In the genomic region with DNA sequence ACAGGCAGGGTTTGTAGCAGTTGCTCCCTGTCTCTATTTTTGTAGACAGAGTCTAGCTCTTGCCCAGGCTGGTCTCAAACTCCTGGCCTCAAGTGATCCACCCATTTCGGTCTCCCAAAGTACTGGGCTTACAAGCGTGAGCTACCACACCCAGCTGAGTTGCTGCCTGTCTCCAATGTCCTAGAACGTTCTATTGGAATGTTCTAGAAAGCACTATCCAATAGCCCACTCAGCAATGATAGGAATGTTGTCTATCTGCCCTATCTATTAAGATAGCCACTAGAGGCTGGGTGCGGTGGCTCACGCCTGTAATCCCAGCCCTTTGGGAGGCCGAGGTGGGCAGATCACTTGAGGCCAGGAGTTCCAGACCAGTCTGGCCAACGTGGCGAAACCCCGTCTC, we compare ENCODE assay signal across 7 cellular contexts. TPM values are rescaled to one million over a fixed set of nuclear protein-coding genes. Genes with fewer than 3 reads are reported as not detected.
A peak's percentile ranks its signal among the peaks of the same experiment; 100 is the strongest.
DNase-seq lines count a peak whose midpoint lies in the region; ATAC-seq, FAIRE-seq and TF ChIP-seq lines count a peak whose summit lies in the region.
"Not testable (repeated sequence)": the region's sequence is repeated elsewhere in the genome, so short reads cannot be mapped to it uniquely, and the experiment has no call there.

No MANE protein-coding gene starts in this region.

- not testable (repeated sequence) for TF ChIP-seq RAD21 in H1 (IDR thresholded peaks at IDR 0.05 in 1 of 2, conservative IDR thresholded peaks at IDR 0.05 in 1 of 2; ENCODE audit: low read depth in 2 of 2, low read length in 2 of 2)

- not testable (repeated sequence) for TF ChIP-seq CTCF in RWPE1 (conservative IDR thresholded peaks at IDR 0.05; ENCODE audit: low read depth); astrocyte (IDR thresholded peaks at IDR 0.05; ENCODE audit: insufficient read depth, low read depth, low read length); H1 (IDR thresholded peaks at IDR 0.05; ENCODE audit: control extremely low read depth in 1 of 3, insufficient read depth in 1 of 3, low read depth in 1 of 3, low read length in 3 of 3); lower lobe of right lung (IDR thresholded peaks at IDR 0.05); osteoblast (IDR thresholded peaks at IDR 0.05; ENCODE audit: extremely low read depth, low read depth, low read length); upper lobe of right lung (IDR thresholded peaks at IDR 0.05)

- H3K4me1 Mint-ChIP-seq in astrocyte (ENCODE audit: low read depth, unreplicated experiment), result not testable (repeated sequence)

- FAIRE-seq in astrocyte (lab: Jason Lieb, UNC); H1 (lab: Jason Lieb, UNC): not testable (repeated sequence)

- H3K23ac ChIP-seq in H1 (ENCODE audit: insufficient read length), result not testable (repeated sequence)

- not testable (repeated sequence) for H2BK120ac ChIP-seq in H1 (replicated peaks; ENCODE audit: low read depth, low read length)

- DNase-seq in ELF-1 (ENCODE audit: low read depth, low spot score) (peak; percentile 45), osteoblast (ENCODE audit: insufficient read length, low spot score, missing footprints) (peak; percentile 26)
- DNase-seq in RWPE1 (ENCODE audit: low spot score); astrocyte (ENCODE audit: low read depth); H1 (ENCODE audit: low read depth in 1 of 2, low spot score in 2 of 2); lower lobe of right lung; upper lobe of right lung: not testable (repeated sequence)

- H3K27me3 Mint-ChIP-seq in astrocyte (ENCODE audit: low read depth, unreplicated experiment), result not testable (repeated sequence)

- H3K4me3 ChIP-seq in astrocyte (ENCODE audit: insufficient read depth, low read depth, low read length); H1 (ENCODE audit: extremely low read depth in 1 of 4, insufficient read depth in 2 of 4, low read depth in 3 of 4, low read length in 4 of 4); lower lobe of right lung; osteoblast (ENCODE audit: insufficient read depth, low read length); upper lobe of right lung: not testable (repeated sequence)

- intact Hi-C loops in lower lobe of right lung (cut with DNase I); upper lobe of right lung (cut with DNase I): not testable (repeated sequence)

- not testable (repeated sequence) for H2BK15ac ChIP-seq in H1 (ENCODE audit: low read length)

- not testable (repeated sequence) for H3K14ac ChIP-seq in H1 (ENCODE audit: insufficient read length)

- H3K4me2 ChIP-seq in astrocyte (ENCODE audit: low read length); H1 (ENCODE audit: insufficient read depth in 1 of 2, low read depth in 2 of 2, low read length in 2 of 2); osteoblast (ENCODE audit: insufficient read depth, low read length): not testable (repeated sequence)

- H4K8ac ChIP-seq in H1 (ENCODE audit: extremely low read depth, insufficient read depth, low read length), result not testable (repeated sequence)

- peaks cover 10% of the 10 kb centered on the region for H3K36me3 Mint-ChIP-seq in astrocyte (ENCODE audit: low read depth, unreplicated experiment)

- not testable (repeated sequence) for H4K91ac ChIP-seq in H1 (replicated peaks; ENCODE audit: insufficient read length, low read length)

- not testable (repeated sequence) for H3K9me3 Mint-ChIP-seq in astrocyte (ENCODE audit: unreplicated experiment)

- not testable (repeated sequence) for H3K56ac ChIP-seq in H1 (replicated peaks; ENCODE audit: insufficient read length, low read depth, low read length)

- ATAC-seq in lower lobe of right lung (peak in 1 of 2 donors; percentile 5), upper lobe of right lung (peak; percentile 11)

- not testable (repeated sequence) for H3K23me2 ChIP-seq in H1 (ENCODE audit: low read depth, low read length)

- H4K5ac ChIP-seq in H1 (ENCODE audit: insufficient read length, low read depth, low read length), result not testable (repeated sequence)

- H3K36me3 ChIP-seq in astrocyte (ENCODE audit: insufficient read depth, low read length); H1 (ENCODE audit: control insufficient read depth in 2 of 4, insufficient read depth in 4 of 4, low read length in 3 of 4); osteoblast (ENCODE audit: insufficient read depth, low read length); upper lobe of right lung: not testable (repeated sequence)
- H3K36me3 ChIP-seq in lower lobe of right lung, result peaks cover 18% of the 10 kb centered on the region

- TF ChIP-seq EP300 in H1 (IDR thresholded peaks at IDR 0.05; ENCODE audit: borderline replicate concordance in 1 of 2, low read depth in 2 of 2, low read length in 2 of 2), result not testable (repeated sequence)

- CTCF ChIA-PET in RWPE1 (lab: Yijun Ruan, JAX), result not testable (repeated sequence)
- CTCF ChIA-PET in H1 (lab: Charles Lee; ENCODE audit: partially characterized antibody), result interaction anchor here (0.9 to 1.7 kb wide), 2 partner anchors 22 to 39 kb away, joined by 3 to 5 read pairs; no protein-coding TSS in a partner anchor

- POLR2A ChIA-PET in RWPE1 (lab: Yijun Ruan, JAX; ENCODE audit: low non-redundant PET), result not testable (repeated sequence)
- POLR2A ChIA-PET in H1 (lab: Charles Lee; ENCODE audit: partially characterized antibody), result interaction anchor here (0.9 to 50.7 kb wide), 6 partner anchors 8 to 137 kb away, joined by 3 to 840 read pairs (median 9); a partner anchor contains a TSS

- H3K9me3 ChIP-seq in astrocyte (ENCODE audit: insufficient read depth, low read depth, low read length); H1 (ENCODE audit: insufficient read depth in 2 of 2, low read depth in 1 of 2, low read length in 1 of 2); lower lobe of right lung; osteoblast (ENCODE audit: low read depth, low read length); upper lobe of right lung: not testable (repeated sequence)

- 84% methylated on average over 9 of the region's 9 CpGs; no CpG with 5 or more reads in 1 of the 2 experiments for WGBS in H1 (ENCODE audit: extremely low coverage in 1 of 2, insufficient coverage in 1 of 2, insufficient read length in 1 of 2, insufficient replicate concordance in 2 of 2, low coverage in 1 of 2, low lambda C conversion rate in 2 of 2, missing lambda C conversion rate in 1 of 2), 2 experiments

- H3K9ac ChIP-seq in astrocyte (ENCODE audit: low read length); H1 (replicated peaks in 1 of 4; ENCODE audit: extremely low read depth in 1 of 4, low read depth in 3 of 4, low read length in 3 of 4): not testable (repeated sequence)

- H3K27ac Mint-ChIP-seq in astrocyte (ENCODE audit: unreplicated experiment), result peak overlapping the region; percentile 77

- H2BK5ac ChIP-seq in H1 (ENCODE audit: low read depth, low read length), result not testable (repeated sequence)

- not testable (repeated sequence) for H3K27me3 ChIP-seq in astrocyte (ENCODE audit: insufficient read depth, low read length); H1 (replicated peaks in 1 of 4; ENCODE audit: control insufficient read depth in 3 of 4, extremely low read depth in 1 of 4, insufficient read depth in 3 of 4, low read length in 3 of 4); lower lobe of right lung (ENCODE audit: low read depth); osteoblast (ENCODE audit: insufficient read depth, low read length); upper lobe of right lung

- H3K79me2 ChIP-seq in astrocyte (ENCODE audit: insufficient read depth, low read length); H1 (ENCODE audit: control insufficient read depth in 1 of 2, insufficient read depth in 2 of 2, low read length in 2 of 2); osteoblast (ENCODE audit: insufficient read depth, low read length): not testable (repeated sequence)

- H3K18ac ChIP-seq in H1 (ENCODE audit: extremely low read depth, low read length), result not testable (repeated sequence)

- not testable (repeated sequence) for H2BK20ac ChIP-seq in H1 (ENCODE audit: low read length)

- 0 out of 2 replicates have a peak overlapping the region, but pooled peaks have one; percentile 78 for H2AK5ac ChIP-seq in H1 (ENCODE audit: low read depth, low read length)

- not testable (repeated sequence) for H2AFZ ChIP-seq in astrocyte (ENCODE audit: low read depth, low read length); H1 (ENCODE audit: low read length); osteoblast (ENCODE audit: low read length)

- H3K4me3 Mint-ChIP-seq in astrocyte (ENCODE audit: unreplicated experiment), result not testable (repeated sequence)

- H3K79me1 ChIP-seq in H1 (ENCODE audit: low read depth, low read length), result not testable (repeated sequence)

- H3K4ac ChIP-seq in H1 (replicated peaks; ENCODE audit: insufficient read length, low read depth, low read length), result not testable (repeated sequence)

- peak overlapping the region; percentile 100 for H3K27ac ChIP-seq in RWPE1
- H3K27ac ChIP-seq in astrocyte (ENCODE audit: low read depth, low read length); H1 (ENCODE audit: low read depth, low read length); osteoblast (ENCODE audit: low read depth, low read length): not testable (repeated sequence)
- H3K27ac ChIP-seq in lower lobe of right lung, result peak overlapping the region; percentile 8
- peak overlapping the region; percentile 47 for H3K27ac ChIP-seq in upper lobe of right lung

- not testable (repeated sequence) for H4K20me1 ChIP-seq in astrocyte (ENCODE audit: insufficient read depth, low read length); H1 (replicated peaks in 1 of 2; ENCODE audit: control insufficient read depth in 1 of 2, insufficient read depth in 2 of 2, low read length in 2 of 2); osteoblast (ENCODE audit: insufficient read depth, low read length)

- H3K4me1 ChIP-seq in astrocyte (ENCODE audit: insufficient read depth, low read length), result peaks cover 16% of the 10 kb centered on the region
- peaks cover 0 to 20% (median 5%) of the 10 kb centered on the region in 4 experiments; a peak in 6 of 7 replicates for H3K4me1 ChIP-seq in H1 (replicated peaks in 1 of 4; ENCODE audit: control insufficient read depth in 3 of 4, insufficient read depth in 4 of 4, low read length in 3 of 4)
- peaks cover 29% of the 10 kb centered on the region for H3K4me1 ChIP-seq in lower lobe of right lung
- not testable (repeated sequence) for H3K4me1 ChIP-seq in osteoblast (ENCODE audit: insufficient read depth, low read length); upper lobe of right lung

- not testable (repeated sequence) for TF ChIP-seq POLR2A in H1 (IDR thresholded peaks at IDR 0.05; ENCODE audit: control extremely low read depth in 1 of 2, low read depth in 2 of 2, low read length in 2 of 2)

- H2BK12ac ChIP-seq in H1 (ENCODE audit: low read depth, low read length), result not testable (repeated sequence)

RNA-seq across cellular contexts. Expression of a gene that starts 6.7 kb away (rescaled TPM):
- total RNA-seq in astrocyte, result 94.7 and 104 TPM in 2 replicates
- total RNA-seq in H1 (2021; fragmentation: NEBNext Ultra II Directional; extraction: Animal tissue kit (Norgen Biotek cat#: 25700)), result 16.9 and 17.7 TPM in 2 replicates
- polyA plus RNA-seq in H1 (2011; rRNA removed), result 49.1 and 62.9 TPM in 2 replicates
- 44.6 TPM for polyA plus RNA-seq in H1 (2011; cell fraction: cytosol; rRNA removed)
- 35.8 TPM for polyA plus RNA-seq in H1 (2011; cell fraction: nucleus; rRNA removed)
- 14.2 to 33.1 TPM (median 28.7 TPM) in 4 replicates for polyA plus RNA-seq in H1 (2012, experiment 1 of 2)
- 26.7 TPM for polyA plus RNA-seq in H1 (2012, experiment 2 of 2)
- polyA plus RNA-seq in H1 (2013, experiment 1 of 2), result 18.4 TPM
- 18.6 TPM for polyA plus RNA-seq in H1 (2013, experiment 2 of 2)
- polyA minus RNA-seq in H1 (2011; rRNA and poly(A)+ RNA removed), result 6.4 and 6.8 TPM in 2 replicates
- 7.9 TPM for polyA minus RNA-seq in H1 (2011; cell fraction: cytosol; rRNA and poly(A)+ RNA removed)
- polyA minus RNA-seq in H1 (2011; cell fraction: nucleus; rRNA and poly(A)+ RNA removed), result 4.9 TPM
- total RNA-seq in lower lobe of right lung, result 114 TPM
- 23.9 and 31.8 TPM in 2 replicates for total RNA-seq in osteoblast
- 138 TPM for total RNA-seq in upper lobe of right lung

RNA-seq across cellular contexts. Expression of a gene that starts 8.7 kb away (rescaled TPM):
- total RNA-seq in astrocyte (105 and 107 TPM in 2 replicates), lower lobe of right lung (59.4 TPM), osteoblast (12.1 and 14.8 TPM in 2 replicates), upper lobe of right lung (67.9 TPM)
- 81.7 and 93.3 TPM in 2 replicates for total RNA-seq in H1 (2021; fragmentation: NEBNext Ultra II Directional; extraction: Animal tissue kit (Norgen Biotek cat#: 25700))
- 9.7 and 21.4 TPM in 2 replicates for polyA plus RNA-seq in H1 (2011; rRNA removed)
- polyA plus RNA-seq in H1 (2011; cell fraction: cytosol; rRNA removed), result 9.9 TPM
- polyA plus RNA-seq in H1 (2011; cell fraction: nucleus; rRNA removed), result 29.6 TPM
- polyA plus RNA-seq in H1 (2012, experiment 1 of 2), result 44.1 to 59.6 TPM (median 55.2 TPM) in 4 replicates
- polyA plus RNA-seq in H1 (2012, experiment 2 of 2), result 56.4 TPM
- polyA plus RNA-seq in H1 (2013, experiment 1 of 2), result 42.7 TPM
- polyA plus RNA-seq in H1 (2013, experiment 2 of 2), result 41.6 TPM
- polyA minus RNA-seq in H1 (2011; rRNA and poly(A)+ RNA removed), result 3.7 and 4.7 TPM in 2 replicates
- polyA minus RNA-seq in H1 (2011; cell fraction: cytosol; rRNA and poly(A)+ RNA removed), result 13.0 TPM
- polyA minus RNA-seq in H1 (2011; cell fraction: nucleus; rRNA and poly(A)+ RNA removed), result 9.2 TPM

RNA-seq across cellular contexts. Expression of a gene that starts 32.4 kb away (rescaled TPM):
- total RNA-seq in astrocyte (63.0 and 68.1 TPM in 2 replicates), lower lobe of right lung (99.8 TPM), osteoblast (48.5 and 54.2 TPM in 2 replicates), upper lobe of right lung (86.4 TPM)
- total RNA-seq in H1 (2021; fragmentation: NEBNext Ultra II Directional; extraction: Animal tissue kit (Norgen Biotek cat#: 25700)), result 114 and 115 TPM in 2 replicates
- 103 and 185 TPM in 2 replicates for polyA plus RNA-seq in H1 (2011; rRNA removed)
- 151 TPM for polyA plus RNA-seq in H1 (2011; cell fraction: cytosol; rRNA removed)
- 260 TPM for polyA plus RNA-seq in H1 (2011; cell fraction: nucleus; rRNA removed)
- 192 to 222 TPM (median 214 TPM) in 4 replicates for polyA plus RNA-seq in H1 (2012, experiment 1 of 2)
- polyA plus RNA-seq in H1 (2012, experiment 2 of 2), result 136 TPM
- 127 TPM for polyA plus RNA-seq in H1 (2013, experiment 1 of 2)
- polyA plus RNA-seq in H1 (2013, experiment 2 of 2), result 124 TPM
- 51.4 and 52.6 TPM in 2 replicates for polyA minus RNA-seq in H1 (2011; rRNA and poly(A)+ RNA removed)
- 50.8 TPM for polyA minus RNA-seq in H1 (2011; cell fraction: cytosol; rRNA and poly(A)+ RNA removed)
- 42.1 TPM for polyA minus RNA-seq in H1 (2011; cell fraction: nucleus; rRNA and poly(A)+ RNA removed)

RNA-seq across cellular contexts. Expression of a gene that starts 32.5 kb away (rescaled TPM):
- total RNA-seq in astrocyte (26.6 and 31.5 TPM in 2 replicates), lower lobe of right lung (17.0 TPM), osteoblast (4.4 and 5.1 TPM in 2 replicates), upper lobe of right lung (15.8 TPM)
- total RNA-seq in H1 (2021; fragmentation: NEBNext Ultra II Directional; extraction: Animal tissue kit (Norgen Biotek cat#: 25700)), result 126 and 133 TPM in 2 replicates
- polyA plus RNA-seq in H1 (2011; rRNA removed), result 209 and 280 TPM in 2 replicates
- polyA plus RNA-seq in H1 (2011; cell fraction: cytosol; rRNA removed), result 167 TPM
- polyA plus RNA-seq in H1 (2011; cell fraction: nucleus; rRNA removed), result 185 TPM
- 158 to 202 TPM (median 170 TPM) in 4 replicates for polyA plus RNA-seq in H1 (2012, experiment 1 of 2)
- polyA plus RNA-seq in H1 (2012, experiment 2 of 2), result 242 TPM
- 213 TPM for polyA plus RNA-seq in H1 (2013, experiment 1 of 2)
- 198 TPM for polyA plus RNA-seq in H1 (2013, experiment 2 of 2)
- 19.6 and 20.5 TPM in 2 replicates for polyA minus RNA-seq in H1 (2011; rRNA and poly(A)+ RNA removed)
- polyA minus RNA-seq in H1 (2011; cell fraction: cytosol; rRNA and poly(A)+ RNA removed), result 48.1 TPM
- polyA minus RNA-seq in H1 (2011; cell fraction: nucleus; rRNA and poly(A)+ RNA removed), result 26.9 TPM

RNA-seq across cellular contexts. Expression of a gene that starts 42.3 kb away (rescaled TPM):
- total RNA-seq in astrocyte, result 29.7 and 29.9 TPM in 2 replicates
- total RNA-seq in H1 (2021; fragmentation: NEBNext Ultra II Directional; extraction: Animal tissue kit (Norgen Biotek cat#: 25700)), result 59.4 and 63.8 TPM in 2 replicates
- 2.5 and 4.6 TPM in 2 replicates for polyA plus RNA-seq in H1 (2011; rRNA removed)
- 1.9 TPM for polyA plus RNA-seq in H1 (2011; cell fraction: cytosol; rRNA removed)
- 11.4 TPM for polyA plus RNA-seq in H1 (2011; cell fraction: nucleus; rRNA removed)
- polyA plus RNA-seq in H1 (2012, experiment 1 of 2), result 25.7 to 40.3 TPM (median 34.3 TPM) in 4 replicates
- polyA plus RNA-seq in H1 (2012, experiment 2 of 2), result 22.2 TPM
- 23.0 TPM for polyA plus RNA-seq in H1 (2013, experiment 1 of 2)
- polyA plus RNA-seq in H1 (2013, experiment 2 of 2), result 21.2 TPM
- polyA minus RNA-seq in H1 (2011; rRNA and poly(A)+ RNA removed), result 2.5 and 2.8 TPM in 2 replicates
- 15.9 TPM for polyA minus RNA-seq in H1 (2011; cell fraction: cytosol; rRNA and poly(A)+ RNA removed)
- 10.8 TPM for polyA minus RNA-seq in H1 (2011; cell fraction: nucleus; rRNA and poly(A)+ RNA removed)
- total RNA-seq in lower lobe of right lung, result 32.0 TPM
- 2.2 and 2.9 TPM in 2 replicates for total RNA-seq in osteoblast
- total RNA-seq in upper lobe of right lung, result 30.9 TPM
